8 cellular contexts compared by ENCODE assay signal in genomic region chr1:228275435-228276342, GRCh38.
DNase-seq lines count a peak whose midpoint lies in the region; ATAC-seq and TF ChIP-seq lines count a peak whose summit lies in the region.

No MANE protein-coding gene starts in this region.

- TF ChIP-seq CTCF in BE2C (IDR thresholded peaks at IDR 0.05; ENCODE audit: low read depth, low read length), result no peak

- H3K4me1 ChIP-seq in BE2C, result no peaks in the 10 kb centered on the region; the same call in 1 of the 2 replicates

- peak overlapping the region in 19 of 21 experiments; percentile 10 to 84 (median 72) for H3K27ac ChIP-seq in skin epidermis

- H3K36me3 ChIP-seq in BE2C, result no peaks in the 10 kb centered on the region

- no peaks in the 10 kb centered on the region for H3K9me3 ChIP-seq in BE2C

- no peaks in the 10 kb centered on the region for H3K27me3 ChIP-seq in BE2C

- peak; percentile 77 for ATAC-seq in GM21447 (IDR thresholded peaks at IDR 0.05; ENCODE audit: unreplicated experiment)

- peak overlapping the region; percentile 55 for H3K4me3 ChIP-seq in BE2C (ENCODE audit: low read depth, low read length)
- H3K4me3 ChIP-seq in skin epidermis, result peak overlapping the region; percentile 39 to 63 (median 54)

- DNase-seq in BE2C (peak; percentile 88), MV-4-11 (lab: John Stamatoyannopoulos, UW) (peak; percentile 71), inferior parietal cortex (ENCODE audit: extremely low spot score) (peak; percentile 34), GM19240 (ENCODE audit: insufficient read length, low spot score) (no peak)
- DNase-seq in activated CD4-positive, CD25-positive, alpha-beta regulatory T cell treated with anti-CD3 and anti-CD28 coated beads, Interleukin-2, amount 50 U/mL, for 72 hours, result peak; percentile 81
- DNase-seq in central memory CD4-positive, alpha-beta T cell, result peak; percentile 79
